19 cellular contexts compared by ENCODE assay signal in genomic region chr6:130377911-130378310, GRCh38. TPM values are rescaled to one million over a fixed set of nuclear protein-coding genes. Genes with fewer than 3 reads are reported as not detected.
DNase-seq lines count a peak whose midpoint lies in the region; ATAC-seq and TF ChIP-seq lines count a peak whose summit lies in the region.
"Had no signal": no experiment of that assay in that cellular context is flagged by ENCODE, and none has a peak within 500 bp of the region (broad histone marks: within the 10 kb centered on the region; RNA-seq: fewer than 3 reads in every experiment).

No MANE protein-coding gene starts in this region.

- CTCF ChIA-PET in WTC11 (lab: Charles Lee): no interaction called here
- CTCF ChIA-PET in RWPE1 (lab: Yijun Ruan, JAX): no interaction called here

- no peaks in the 10 kb centered on the region for H3K36me3 ChIP-seq in mucosa of descending colon (ENCODE audit: low read depth)
- H3K36me3 ChIP-seq: HAP-1 had no signal

- H3K36me3 Mint-ChIP-seq in H9 (ENCODE audit: insufficient read depth in 1 of 3, low read depth in 3 of 3) (peaks cover 0 to 5% (median 0%) of the 10 kb centered on the region in 3 experiments; a peak in 2 of 7 replicates), WTC11 (no peaks in the 10 kb centered on the region)
- no peaks in the 10 kb centered on the region for H3K36me3 Mint-ChIP-seq in stimulated activated effector memory CD8-positive, alpha-beta T cell treated with anti-CD3 and anti-CD28 coated beads, Interleukin-12 subunit alpha, Interleukin-12 subunit beta, amount 100 ng/mL, for 72 hours

- H2BK5ac ChIP-seq in H9 (ENCODE audit: insufficient read length, low read length): no peak overlapping the region

- no peak overlapping the region for H4K91ac ChIP-seq in H9 (ENCODE audit: insufficient read length, low read depth, low read length)

- no peaks in the 10 kb centered on the region for H4K20me1 ChIP-seq in H9 (ENCODE audit: control insufficient read depth, insufficient read depth, insufficient read length)

- H3K9me3 Mint-ChIP-seq in H9: no peaks in the 10 kb centered on the region; a peak in 1 of 5 replicates
- no peaks in the 10 kb centered on the region for H3K9me3 Mint-ChIP-seq in WTC11
- H3K9me3 Mint-ChIP-seq in stimulated activated effector memory CD8-positive, alpha-beta T cell treated with anti-CD3 and anti-CD28 coated beads, Interleukin-12 subunit alpha, Interleukin-12 subunit beta, amount 100 ng/mL, for 72 hours: no peaks in the 10 kb centered on the region
- H3K9me3 Mint-ChIP-seq: CD4-positive, alpha-beta T cell had no signal

- H2BK20ac ChIP-seq in H9 (ENCODE audit: low read depth, low read length, poor library complexity, severe bottlenecking): no peak overlapping the region

- H2AK5ac ChIP-seq in H9 (ENCODE audit: insufficient read length, low read length): no peak overlapping the region

- no peaks in the 10 kb centered on the region for H3K27me3 Mint-ChIP-seq in H9 (ENCODE audit: low read depth)
- no peaks in the 10 kb centered on the region for H3K27me3 Mint-ChIP-seq in WTC11 (ENCODE audit: low read depth)
- H3K27me3 Mint-ChIP-seq: CD4-positive, alpha-beta T cell had no signal

- H3K27ac Mint-ChIP-seq in H9: peak overlapping the region in 2 of 3 experiments; percentile 9 to 50; a peak in 2 of 7 replicates
- no peak overlapping the region for H3K27ac Mint-ChIP-seq in WTC11
- H3K27ac Mint-ChIP-seq in stimulated activated effector memory CD8-positive, alpha-beta T cell treated with anti-CD3 and anti-CD28 coated beads, Interleukin-12 subunit alpha, Interleukin-12 subunit beta, amount 100 ng/mL, for 72 hours: peak overlapping the region; percentile 13
- H3K27ac Mint-ChIP-seq: CD4-positive, alpha-beta T cell had no signal

- H2BK15ac ChIP-seq in H9 (ENCODE audit: low read depth, low read length): no peak overlapping the region

- H2BK120ac ChIP-seq in H9 (ENCODE audit: low read depth, low read length, poor library complexity, severe bottlenecking): no peak overlapping the region

- no peak overlapping the region for H3K18ac ChIP-seq in H9 (ENCODE audit: insufficient read length, low read depth, low read length)

- H4K8ac ChIP-seq in H9 (replicated peaks; ENCODE audit: insufficient read length, low read depth, low read length): no peak overlapping the region

- H3K4me3 ChIP-seq in mucosa of descending colon: no peak overlapping the region
- H3K4me3 ChIP-seq: A549, HAP-1 had no signal

- H3K4ac ChIP-seq in H9 (ENCODE audit: low read depth, low read length): no peak overlapping the region

- no peaks in the 10 kb centered on the region for H3K79me1 ChIP-seq in H9 (ENCODE audit: insufficient read depth, low read depth, low read length, poor library complexity, severe bottlenecking)

- no peaks in the 10 kb centered on the region for H3K23me2 ChIP-seq in H9 (ENCODE audit: insufficient read length, low read depth, low read length, poor library complexity, severe bottlenecking)

- ATAC-seq in WTC11 (peak; percentile 49), mucosa of descending colon (peak; percentile 96), HG03460 (IDR thresholded peaks at IDR 0.05; ENCODE audit: unreplicated experiment) (no peak)
- no peak for ATAC-seq in stimulated activated effector memory CD8-positive, alpha-beta T cell treated with anti-CD3 and anti-CD28 coated beads, Interleukin-12 subunit alpha, Interleukin-12 subunit beta, amount 100 ng/mL, for 72 hours
- ATAC-seq: A549 had no signal

- TF ChIP-seq CTCF in H9 (conservative IDR thresholded peaks at IDR 0.05) (no peak), WTC11 (IDR thresholded peaks at IDR 0.05) (no peak), mucosa of descending colon (IDR thresholded peaks at IDR 0.05) (no peak), RWPE1 (conservative IDR thresholded peaks at IDR 0.05; ENCODE audit: low read depth) (no peak)

- H3K27ac ChIP-seq in H9 (ENCODE audit: insufficient read length, low read depth, low read length) (no peak overlapping the region), RWPE1 (no peak overlapping the region)
- H3K27ac ChIP-seq: A549 had no signal

- H3K27me3 ChIP-seq in H9 (ENCODE audit: insufficient read depth, low read length): no peaks in the 10 kb centered on the region

- POLR2A ChIA-PET in WTC11 (lab: Charles Lee): no interaction called here
- POLR2A ChIA-PET in RWPE1 (lab: Yijun Ruan, JAX; ENCODE audit: low non-redundant PET): no interaction called here

- no peak overlapping the region for H3K23ac ChIP-seq in H9 (ENCODE audit: insufficient read length, low read depth, low read length)

- no peak overlapping the region for H4K5ac ChIP-seq in H9 (ENCODE audit: insufficient read length, low read depth, low read length)

- 0 out of 2 replicates have a peak, but pooled peaks cover 1% of the 10 kb centered on the region for H3K79me2 ChIP-seq in H9 (ENCODE audit: insufficient read depth, low read length)

- no peak overlapping the region for H3K14ac ChIP-seq in H9 (ENCODE audit: insufficient read depth, low read length)

- H2AFZ ChIP-seq in H9 (ENCODE audit: low read length): no peak overlapping the region

- H3K4me1 Mint-ChIP-seq in H9 (peaks cover 36 to 41% of the 10 kb centered on the region in 2 experiments), WTC11 (peaks cover 39% of the 10 kb centered on the region)
- peaks cover 18% of the 10 kb centered on the region for H3K4me1 Mint-ChIP-seq in stimulated activated effector memory CD8-positive, alpha-beta T cell treated with anti-CD3 and anti-CD28 coated beads, Interleukin-12 subunit alpha, Interleukin-12 subunit beta, amount 100 ng/mL, for 72 hours

- H3K56ac ChIP-seq in H9 (ENCODE audit: insufficient read length, low read depth, low read length): no peak overlapping the region

- no peak overlapping the region for H3T11ph ChIP-seq in H9 (ENCODE audit: low read length)

- H3K4me3 Mint-ChIP-seq in H9: no peak overlapping the region; a peak in 1 of 5 replicates
- H3K4me3 Mint-ChIP-seq in WTC11: no peak overlapping the region
- H3K4me3 Mint-ChIP-seq in stimulated activated effector memory CD8-positive, alpha-beta T cell treated with anti-CD3 and anti-CD28 coated beads, Interleukin-12 subunit alpha, Interleukin-12 subunit beta, amount 100 ng/mL, for 72 hours: no peak overlapping the region
- H3K4me3 Mint-ChIP-seq: CD4-positive, alpha-beta T cell had no signal

- H3K9me3 ChIP-seq in H9 (ENCODE audit: control insufficient read depth, low read depth, low read length) (no peaks in the 10 kb centered on the region), mucosa of descending colon (no peaks in the 10 kb centered on the region)
- H3K9me3 ChIP-seq: A549, HAP-1 had no signal

- H3K4me1 ChIP-seq in H9 (ENCODE audit: insufficient read depth, low read length) (no peaks in the 10 kb centered on the region; the same call in 1 of the 2 replicates), mucosa of descending colon (ENCODE audit: low read depth) (peaks cover 21% of the 10 kb centered on the region)
- H3K4me1 ChIP-seq: A549 had no signal

- no CpG with 5 or more reads among the region's 2 CpGs for WGBS in H9 (ENCODE audit: extremely low coverage, insufficient read length, low lambda C conversion rate)

- intact Hi-C loops in mucosa of descending colon (cut with DNase I, micrococcal nuclease): no loop called here

- H3K9ac ChIP-seq in H9 (ENCODE audit: extremely low read depth, insufficient read length, low read length): no peak overlapping the region

- no peak overlapping the region for H3K4me2 ChIP-seq in H9 (ENCODE audit: insufficient read depth, insufficient read length, low read length)
- H3K4me2 ChIP-seq: A549 had no signal

- DNase-seq in H9 (no peak), WTC11 (ENCODE audit: low spot score) (no peak), mucosa of descending colon (peak in 2 of 3 donors; percentile 39 to 72), cortex of kidney (lab: John Stamatoyannopoulos, UW) (no peak), RWPE1 (ENCODE audit: low spot score) (no peak)
- DNase-seq in stimulated activated effector memory CD8-positive, alpha-beta T cell treated with anti-CD3 and anti-CD28 coated beads, Interleukin-12 subunit alpha, Interleukin-12 subunit beta, amount 100 ng/mL, for 72 hours (ENCODE audit: low spot score in 2 of 2): no peak
- DNase-seq: CD4-positive, alpha-beta T cell; GF-D8; KG1; NCI-H1417; NCI-H187; NCI-H2107; NCI-H524; NCI-H82; OCI-M1; SHP77 treated with DMSO at 0.1 percent for 48 hours had no signal

- no peak overlapping the region for H2BK12ac ChIP-seq in H9 (ENCODE audit: insufficient read length, low read depth, low read length)

TF ChIP-seq in WTC11, 78 proteins besides CTCF, POLR2A, EP300 and RAD21 (continues in another document):
- TF ChIP-seq KAT7 (CRISPR knock-in tag; IDR thresholded peaks at IDR 0.05; ENCODE audit: borderline replicate concordance) (no peak), GABPB1 (CRISPR knock-in tag; IDR thresholded peaks at IDR 0.05) (no peak), TCF7 (CRISPR knock-in tag; IDR thresholded peaks at IDR 0.05; ENCODE audit: low read depth) (no peak), ZNF317 (CRISPR knock-in tag; IDR thresholded peaks at IDR 0.05; ENCODE audit: borderline replicate concordance, low read depth) (no peak), JAZF1 (CRISPR knock-in tag; IDR thresholded peaks at IDR 0.05) (no peak), MXD4 (CRISPR knock-in tag; IDR thresholded peaks at IDR 0.05; ENCODE audit: borderline replicate concordance) (no peak), ZNF671 (CRISPR knock-in tag; IDR thresholded peaks at IDR 0.05) (no peak)
- TF ChIP-seq, protein P1, sequence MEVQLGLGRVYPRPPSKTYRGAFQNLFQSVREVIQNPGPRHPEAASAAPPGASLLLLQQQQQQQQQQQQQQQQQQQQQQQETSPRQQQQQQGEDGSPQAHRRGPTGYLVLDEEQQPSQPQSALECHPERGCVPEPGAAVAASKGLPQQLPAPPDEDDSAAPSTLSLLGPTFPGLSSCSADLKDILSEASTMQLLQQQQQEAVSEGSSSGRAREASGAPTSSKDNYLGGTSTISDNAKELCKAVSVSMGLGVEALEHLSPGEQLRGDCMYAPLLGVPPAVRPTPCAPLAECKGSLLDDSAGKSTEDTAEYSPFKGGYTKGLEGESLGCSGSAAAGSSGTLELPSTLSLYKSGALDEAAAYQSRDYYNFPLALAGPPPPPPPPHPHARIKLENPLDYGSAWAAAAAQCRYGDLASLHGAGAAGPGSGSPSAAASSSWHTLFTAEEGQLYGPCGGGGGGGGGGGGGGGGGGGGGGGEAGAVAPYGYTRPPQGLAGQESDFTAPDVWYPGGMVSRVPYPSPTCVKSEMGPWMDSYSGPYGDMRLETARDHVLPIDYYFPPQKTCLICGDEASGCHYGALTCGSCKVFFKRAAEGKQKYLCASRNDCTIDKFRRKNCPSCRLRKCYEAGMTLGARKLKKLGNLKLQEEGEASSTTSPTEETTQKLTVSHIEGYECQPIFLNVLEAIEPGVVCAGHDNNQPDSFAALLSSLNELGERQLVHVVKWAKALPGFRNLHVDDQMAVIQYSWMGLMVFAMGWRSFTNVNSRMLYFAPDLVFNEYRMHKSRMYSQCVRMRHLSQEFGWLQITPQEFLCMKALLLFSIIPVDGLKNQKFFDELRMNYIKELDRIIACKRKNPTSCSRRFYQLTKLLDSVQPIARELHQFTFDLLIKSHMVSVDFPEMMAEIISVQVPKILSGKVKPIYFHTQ (CRISPR knock-in tag; IDR thresholded peaks at IDR 0.05): no peak

RNA-seq across cellular contexts. Expression of gene TMEM200A, which starts 12.1 kb away (rescaled TPM):
- total RNA-seq in H9 (2021) (6.1 and 6.4 TPM in 2 replicates), WTC11 (2021) (10.4 to 11.2 TPM (median 11.0 TPM) in 3 replicates), mucosa of descending colon (10 to 100 TPM in 1 of 3 donors, 1 to 10 TPM in 2; 8.1 to 60.4 (median 8.6) TPM)

Comparison
In these comparisons a context has a peak if more than half of its experiments do, and no peak if none do; other contexts are left out.
1. DNase-seq: peak in mucosa of descending colon (2 of 3); none in H9 (single experiment), WTC11 (single experiment), stimulated activated effector memory CD8-positive, alpha-beta T cell treated with anti-CD3 and anti-CD28 coated beads, Interleukin-12 subunit alpha, Interleukin-12 subunit beta, amount 100 ng/mL, for 72 hours (0 of 2), cortex of kidney (single experiment) and RWPE1 (single experiment).
2. ATAC-seq: peak in WTC11 (single experiment) and mucosa of descending colon (single experiment); none in stimulated activated effector memory CD8-positive, alpha-beta T cell treated with anti-CD3 and anti-CD28 coated beads, Interleukin-12 subunit alpha, Interleukin-12 subunit beta, amount 100 ng/mL, for 72 hours (single experiment) and HG03460 (single experiment).